Comparison of ENCODE assay signal across 21 cellular contexts in the genomic region with DNA sequence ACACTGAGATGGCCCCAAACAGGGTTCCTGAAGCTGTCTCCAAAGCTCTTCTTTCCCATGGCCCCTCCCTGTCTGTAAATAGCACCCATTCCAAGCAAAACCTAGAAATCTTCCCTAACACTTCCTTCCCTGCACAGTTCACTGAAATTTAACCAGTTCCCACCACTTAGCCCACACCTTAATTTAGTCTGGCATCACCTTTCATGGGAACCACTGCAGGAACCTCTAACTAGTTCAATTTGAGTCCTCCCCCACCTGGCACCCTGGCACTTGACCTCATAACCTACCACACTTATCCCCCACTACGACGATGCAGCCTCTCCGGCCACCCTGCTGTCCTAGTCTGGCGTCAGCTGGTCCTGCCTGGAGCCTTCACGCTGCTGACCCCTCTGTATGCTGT.
DNase-seq lines count a peak whose midpoint lies in the region; ATAC-seq and TF ChIP-seq lines count a peak whose summit lies in the region.
"Had no signal": no experiment of that assay in that cellular context is flagged by ENCODE, and none has a peak within 500 bp of the region (broad histone marks: within the 10 kb centered on the region; RNA-seq: fewer than 3 reads in every experiment).

No MANE protein-coding gene starts in this region.

- no peak overlapping the region for H3K4me2 ChIP-seq in neural progenitor cell
- H3K4me2 ChIP-seq: BLaER1 had no signal

- H3K4me3 ChIP-seq in left ventricle myocardium inferior (no peak overlapping the region), right atrium auricular region (no peak overlapping the region), choroid plexus epithelial cell (ENCODE audit: low read depth, low read length) (peak overlapping the region; percentile 39), MG63 (no peak overlapping the region), neural progenitor cell (no peak overlapping the region)
- H3K4me3 ChIP-seq: BLaER1 had no signal

- H3K4me1 ChIP-seq in left ventricle myocardium inferior = peaks cover 10% of the 10 kb centered on the region
- H3K4me1 ChIP-seq in right atrium auricular region = no peaks in the 10 kb centered on the region
- H3K4me1 ChIP-seq in neural progenitor cell = no peaks in the 10 kb centered on the region
- H3K4me1 ChIP-seq: BLaER1 had no signal

- ATAC-seq in sciatic nerve = peak; percentile 39
- ATAC-seq: HCT116 had no signal

- H3K27ac ChIP-seq in left ventricle myocardium inferior (replicated peaks) = peak overlapping the region; percentile 38
- H3K27ac ChIP-seq in right atrium auricular region = no peak overlapping the region
- no peak overlapping the region for H3K27ac ChIP-seq in neural progenitor cell
- H3K27ac ChIP-seq: 22Rv1, BLaER1, C4-2B had no signal

- H3K27me3 Mint-ChIP-seq in nephron progenitor cell (ENCODE audit: low read depth, poor library complexity) (no peaks in the 10 kb centered on the region), neural progenitor cell (ENCODE audit: insufficient read depth, low read depth) (no peaks in the 10 kb centered on the region)
- H3K27me3 Mint-ChIP-seq: B cell; CD4-positive, alpha-beta T cell; CD8-positive, alpha-beta memory T cell had no signal

- no peaks in the 10 kb centered on the region for H3K79me2 ChIP-seq in neural progenitor cell (ENCODE audit: low read depth)

- H3K27ac Mint-ChIP-seq in nephron progenitor cell (peak overlapping the region; percentile 84), neural progenitor cell (no peak overlapping the region)
- H3K27ac Mint-ChIP-seq: B cell; CD4-positive, alpha-beta T cell; CD8-positive, alpha-beta memory T cell; HFFc6 had no signal

- H3K9ac ChIP-seq in neural progenitor cell = no peak overlapping the region
- H3K9ac ChIP-seq: BLaER1 had no signal

- no peaks in the 10 kb centered on the region for H4K20me1 ChIP-seq in neural progenitor cell (ENCODE audit: low read depth)
- H4K20me1 ChIP-seq: BLaER1 had no signal

- no peaks in the 10 kb centered on the region for H3K36me3 ChIP-seq in left ventricle myocardium inferior
- no peaks in the 10 kb centered on the region for H3K36me3 ChIP-seq in right atrium auricular region
- no peaks in the 10 kb centered on the region for H3K36me3 ChIP-seq in MG63
- no peaks in the 10 kb centered on the region for H3K36me3 ChIP-seq in neural progenitor cell
- H3K36me3 ChIP-seq: BLaER1 had no signal

- no peak for DNase-seq in left ventricle myocardium inferior
- DNase-seq in right atrium auricular region (ENCODE audit: low spot score) = no peak
- no peak for DNase-seq in choroid plexus epithelial cell (ENCODE audit: low read depth)
- no peak for DNase-seq in nephron progenitor cell
- DNase-seq in sciatic nerve (ENCODE audit: low spot score) = no peak
- DNase-seq in GM10266 (ENCODE audit: extremely low spot score) = no peak
- no peak for DNase-seq in MG63
- DNase-seq in neural progenitor cell (ENCODE audit: low spot score) = no peak
- DNase-seq: CD4-positive, alpha-beta T cell; CD8-positive, alpha-beta memory T cell; DMS 273 treated with DMSO at 0.1 percent for 48 hours; DMS79; EL; GDM1; H9; HFFc6 had no signal

- no peaks in the 10 kb centered on the region for H3K36me3 Mint-ChIP-seq in nephron progenitor cell (ENCODE audit: low read depth)
- H3K36me3 Mint-ChIP-seq in neural progenitor cell = no peaks in the 10 kb centered on the region

- H3F3A ChIP-seq in neural progenitor cell (ENCODE audit: low read depth) = no peaks in the 10 kb centered on the region

- H2AFZ ChIP-seq in neural progenitor cell (replicated peaks) = no peak overlapping the region

- H3K9me3 Mint-ChIP-seq in nephron progenitor cell = no peaks in the 10 kb centered on the region
- H3K9me3 Mint-ChIP-seq in neural progenitor cell = no peaks in the 10 kb centered on the region
- H3K9me3 Mint-ChIP-seq: H9, HFFc6 had no signal

- H3K27me3 ChIP-seq in left ventricle myocardium inferior (ENCODE audit: low read depth) = no peaks in the 10 kb centered on the region
- H3K27me3 ChIP-seq in right atrium auricular region = no peaks in the 10 kb centered on the region
- H3K27me3 ChIP-seq in MG63 = no peaks in the 10 kb centered on the region
- no peaks in the 10 kb centered on the region for H3K27me3 ChIP-seq in neural progenitor cell
- H3K27me3 ChIP-seq: BLaER1 had no signal

- H3K9me3 ChIP-seq in left ventricle myocardium inferior (replicated peaks) = no peaks in the 10 kb centered on the region
- H3K9me3 ChIP-seq in right atrium auricular region = no peaks in the 10 kb centered on the region
- H3K9me3 ChIP-seq in MG63 = no peaks in the 10 kb centered on the region
- H3K9me3 ChIP-seq in neural progenitor cell (ENCODE audit: low read depth) = no peaks in the 10 kb centered on the region
- H3K9me3 ChIP-seq: BLaER1 had no signal

- intact Hi-C loops in left ventricle myocardium inferior (cut with micrococcal nuclease) = no loop called here
- intact Hi-C loops in sciatic nerve (cut with DNase I) = no loop called here

- H3K4me1 Mint-ChIP-seq in nephron progenitor cell = peaks cover 58% of the 10 kb centered on the region
- H3K4me1 Mint-ChIP-seq in neural progenitor cell = peaks cover 5% of the 10 kb centered on the region
- H3K4me1 Mint-ChIP-seq: B cell; CD8-positive, alpha-beta memory T cell had no signal

- TF ChIP-seq CTCF in left ventricle myocardium inferior (IDR thresholded peaks at IDR 0.05; ENCODE audit: borderline replicate concordance) (no peak), right atrium auricular region (IDR thresholded peaks at IDR 0.05) (no peak), choroid plexus epithelial cell (conservative IDR thresholded peaks at IDR 0.05; ENCODE audit: low read depth, low read length) (no peak), nephron progenitor cell (IDR thresholded peaks at IDR 0.05) (no peak), GM10266 (IDR thresholded peaks at IDR 0.05; ENCODE audit: control insufficient read depth, insufficient read depth, low read depth, missing control alignments) (no peak), neural progenitor cell (IDR thresholded peaks at IDR 0.05) (no peak)

- no peak overlapping the region for H3K4me3 Mint-ChIP-seq in nephron progenitor cell
- no peak overlapping the region for H3K4me3 Mint-ChIP-seq in neural progenitor cell
- H3K4me3 Mint-ChIP-seq: B cell; CD4-positive, alpha-beta T cell; CD8-positive, alpha-beta memory T cell; H9; HFFc6 had no signal
